14 cellular contexts compared by ENCODE assay signal in genomic region chr15:100759116-100759515, GRCh38.
DNase-seq lines count a peak whose midpoint lies in the region; ATAC-seq and TF ChIP-seq lines count a peak whose summit lies in the region.
"Had no signal": no experiment of that assay in that cellular context is flagged by ENCODE, and none has a peak within 500 bp of the region (broad histone marks: within the 10 kb centered on the region; RNA-seq: fewer than 3 reads in every experiment).

No MANE protein-coding gene starts in this region.

- H3K27ac Mint-ChIP-seq in mesothelial cell of epicardium (no peak overlapping the region), progenitor cell of endocrine pancreas (no peak overlapping the region)
- H3K27ac Mint-ChIP-seq: activated naive CD8-positive, alpha-beta T cell; stimulated activated memory B cell treated with anti-CD40 and anti-IgM and Interleukin-4, amounts not matched to agents 10 μg/mL and 1 μg/mL and 100 μg/mL, for 72 hours had no signal

- TF ChIP-seq CTCF in choroid plexus epithelial cell (conservative IDR thresholded peaks at IDR 0.05; ENCODE audit: low read depth, low read length), result no peak
- no peak for TF ChIP-seq CTCF in mesothelial cell of epicardium (IDR thresholded peaks at IDR 0.05; ENCODE audit: unreplicated experiment)
- no peak for TF ChIP-seq CTCF in progenitor cell of endocrine pancreas (IDR thresholded peaks at IDR 0.05; ENCODE audit: unreplicated experiment)

- no peaks in the 10 kb centered on the region for H3K27me3 ChIP-seq in HUES48 (ENCODE audit: control insufficient read depth, insufficient read depth, low read length)

- DNase-seq in AG08395 (ENCODE audit: low spot score) (peak; percentile 83), choroid plexus epithelial cell (ENCODE audit: low read depth) (peak; percentile 55), mesothelial cell of epicardium (ENCODE audit: low spot score in 2 of 2, unreplicated experiment in 2 of 2) (no peak), T-helper 9 cell (no peak), progenitor cell of endocrine pancreas (ENCODE audit: low spot score, unreplicated experiment) (no peak)
- DNase-seq: GF-D8, OCI-M1 had no signal

- peaks cover 13% of the 10 kb centered on the region for H3K9me3 Mint-ChIP-seq in mesothelial cell of epicardium
- no peaks in the 10 kb centered on the region for H3K9me3 Mint-ChIP-seq in progenitor cell of endocrine pancreas (ENCODE audit: low read depth)
- H3K9me3 Mint-ChIP-seq: stimulated activated memory B cell treated with anti-CD40 and anti-IgM and Interleukin-4, amounts not matched to agents 10 μg/mL and 1 μg/mL and 100 μg/mL, for 72 hours had no signal

- no peak overlapping the region for H3K9ac ChIP-seq in HUES48 (ENCODE audit: low read depth, low read length)
- H3K9ac ChIP-seq: BLaER1 had no signal

- no peaks in the 10 kb centered on the region for H3K4me1 ChIP-seq in HUES48 (ENCODE audit: control insufficient read depth, insufficient read depth, low read length)

- H3K4me3 Mint-ChIP-seq in mesothelial cell of epicardium (peak overlapping the region; percentile 6), progenitor cell of endocrine pancreas (ENCODE audit: low read depth) (no peak overlapping the region)
- H3K4me3 Mint-ChIP-seq: activated naive CD8-positive, alpha-beta T cell; stimulated activated memory B cell treated with anti-CD40 and anti-IgM and Interleukin-4, amounts not matched to agents 10 μg/mL and 1 μg/mL and 100 μg/mL, for 72 hours had no signal

- H3K27ac ChIP-seq in HUES48 (ENCODE audit: low read depth, low read length), result peak overlapping the region; percentile 23
- H3K27ac ChIP-seq: BLaER1, dorsolateral prefrontal cortex had no signal

- H3K4me3 ChIP-seq in HUES48 (ENCODE audit: low read depth, low read length), result no peak overlapping the region
- H3K4me3 ChIP-seq in choroid plexus epithelial cell (ENCODE audit: low read depth, low read length), result no peak overlapping the region
- H3K4me3 ChIP-seq: BLaER1, dorsolateral prefrontal cortex had no signal

- peaks cover 20% of the 10 kb centered on the region for H3K27me3 Mint-ChIP-seq in mesothelial cell of epicardium (ENCODE audit: low read depth)
- H3K27me3 Mint-ChIP-seq in progenitor cell of endocrine pancreas, result peaks cover 21% of the 10 kb centered on the region

- no peaks in the 10 kb centered on the region for H3K9me3 ChIP-seq in HUES48 (ENCODE audit: control insufficient read depth, insufficient read depth, low read length)
- H3K9me3 ChIP-seq: BLaER1 had no signal

- ATAC-seq in HG02938 (IDR thresholded peaks at IDR 0.05; ENCODE audit: unreplicated experiment), result no peak
- ATAC-seq in HG02884 (IDR thresholded peaks at IDR 0.05; ENCODE audit: unreplicated experiment), result no peak
- ATAC-seq: stimulated activated memory B cell treated with anti-CD40 and anti-IgM and Interleukin-4, amounts not matched to agents 10 μg/mL and 1 μg/mL and 100 μg/mL, for 72 hours had no signal

- H3K4me1 Mint-ChIP-seq in mesothelial cell of epicardium, result peaks cover 15% of the 10 kb centered on the region
- peaks cover 17% of the 10 kb centered on the region for H3K4me1 Mint-ChIP-seq in progenitor cell of endocrine pancreas (ENCODE audit: low read depth)
- H3K4me1 Mint-ChIP-seq: stimulated activated memory B cell treated with anti-CD40 and anti-IgM and Interleukin-4, amounts not matched to agents 10 μg/mL and 1 μg/mL and 100 μg/mL, for 72 hours had no signal

- no peaks in the 10 kb centered on the region for H3K36me3 Mint-ChIP-seq in mesothelial cell of epicardium
- H3K36me3 Mint-ChIP-seq in progenitor cell of endocrine pancreas (ENCODE audit: insufficient read depth), result peaks cover 1% of the 10 kb centered on the region
- H3K36me3 Mint-ChIP-seq: activated naive CD8-positive, alpha-beta T cell; stimulated activated memory B cell treated with anti-CD40 and anti-IgM and Interleukin-4, amounts not matched to agents 10 μg/mL and 1 μg/mL and 100 μg/mL, for 72 hours had no signal

- H3K36me3 ChIP-seq in HUES48 (ENCODE audit: control insufficient read depth, insufficient read depth, low read length), result no peaks in the 10 kb centered on the region
- H3K36me3 ChIP-seq: BLaER1 had no signal

Comparison
In these comparisons a context has a peak if more than half of its experiments do, and no peak if none do; other contexts are left out.
1. DNase-seq: peak in AG08395 (single experiment) and choroid plexus epithelial cell (single experiment); none in mesothelial cell of epicardium (0 of 2), T-helper 9 cell (single experiment) and progenitor cell of endocrine pancreas (single experiment).